Comparison of ENCODE assay signal across 9 cellular contexts in the genomic region with DNA sequence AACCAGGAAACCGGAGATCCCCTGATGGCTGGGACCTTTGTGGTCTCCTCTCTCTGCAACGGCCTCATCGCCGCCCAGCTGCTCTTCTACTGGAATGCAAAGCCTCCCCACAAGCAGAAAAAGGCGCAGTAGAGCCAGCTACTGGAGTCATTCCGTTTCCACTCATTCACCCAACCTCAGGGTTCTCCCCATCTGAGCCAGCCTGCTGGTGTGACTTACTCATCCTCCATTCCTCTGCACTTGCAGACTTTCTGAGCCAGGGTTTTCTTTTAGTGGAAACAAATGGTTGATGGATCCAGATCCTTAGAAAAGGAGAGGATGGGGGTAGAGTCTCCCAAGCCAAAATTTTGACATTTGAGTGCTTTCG. TPM values are rescaled to one million over a fixed set of nuclear protein-coding genes. Genes with fewer than 3 reads are reported as not detected.
A peak's percentile ranks its signal among the peaks of the same experiment; 100 is the strongest.
DNase-seq lines count a peak whose midpoint lies in the region; ATAC-seq and TF ChIP-seq lines count a peak whose summit lies in the region.
"Had no signal": no experiment of that assay in that cellular context is flagged by ENCODE, and none has a peak within 500 bp of the region (broad histone marks: within the 10 kb centered on the region; RNA-seq: fewer than 3 reads in every experiment).

No MANE protein-coding gene starts in this region.

- peaks cover 35% of the 10 kb centered on the region for H3K36me3 Mint-ChIP-seq in MCF 10A (ENCODE audit: insufficient read depth, unreplicated experiment)
- peaks cover 22% of the 10 kb centered on the region for H3K36me3 Mint-ChIP-seq in activated CD8-positive, alpha-beta memory T cell treated with anti-CD3 and anti-CD28 coated beads, Interleukin-2, amount 10 ng/mL, durations not matched to agents 7 days and 5 days

- POLR2A ChIA-PET in MCF 10A (lab: Yijun Ruan, JAX), result interaction anchor here (0.5 to 14.9 kb wide), 10 partner anchors 8 to 695 kb away, joined by 3 to 303 read pairs (median 4); a partner anchor contains a TSS

- TF ChIP-seq CTCF in MCF 10A (IDR thresholded peaks at IDR 0.05; ENCODE audit: unreplicated experiment), result no peak
- TF ChIP-seq CTCF in breast epithelium (IDR thresholded peaks at IDR 0.05), result no peak

- H3K4me3 ChIP-seq in breast epithelium (no peak overlapping the region), SK-N-MC (no peak overlapping the region), stomach smooth muscle (ENCODE audit: low read length in 2 of 2) (peak overlapping the region in 1 of 2 donors; percentile 8)

- no peaks in the 10 kb centered on the region for H3K9me3 Mint-ChIP-seq in MCF 10A (ENCODE audit: unreplicated experiment)
- H3K9me3 Mint-ChIP-seq in activated CD8-positive, alpha-beta memory T cell treated with anti-CD3 and anti-CD28 coated beads, Interleukin-2, amount 10 ng/mL, durations not matched to agents 7 days and 5 days (ENCODE audit: low read depth), result no peaks in the 10 kb centered on the region

- no peak for ATAC-seq in activated CD8-positive, alpha-beta memory T cell treated with anti-CD3 and anti-CD28 coated beads, Interleukin-2, amount 10 ng/mL, durations not matched to agents 7 days and 5 days
- ATAC-seq in HG02852 (IDR thresholded peaks at IDR 0.05; ENCODE audit: unreplicated experiment) (no peak), HG03457 (IDR thresholded peaks at IDR 0.05; ENCODE audit: unreplicated experiment) (no peak)

- intact Hi-C loops in MCF 10A (cut with micrococcal nuclease) (loop anchor here (1.0 kb wide), 2 partner anchors 15 to 101 kb away; a partner anchor contains a TSS), breast epithelium (cut with DNase I; ENCODE audit: low total_unique reads) (no loop called here)

- H3K4me3 Mint-ChIP-seq in MCF 10A (ENCODE audit: unreplicated experiment), result peak overlapping the region; percentile 76
- no peak overlapping the region for H3K4me3 Mint-ChIP-seq in activated CD8-positive, alpha-beta memory T cell treated with anti-CD3 and anti-CD28 coated beads, Interleukin-2, amount 10 ng/mL, durations not matched to agents 7 days and 5 days

- TF ChIP-seq POLR2A in breast epithelium (IDR thresholded peaks at IDR 0.05), result no peak

- peaks cover 3% of the 10 kb centered on the region for H3K36me3 ChIP-seq in breast epithelium
- peaks cover 27% of the 10 kb centered on the region for H3K36me3 ChIP-seq in SK-N-MC (ENCODE audit: insufficient read depth, low read length)
- peaks cover 13 to 21% of the 10 kb centered on the region in 2 donors for H3K36me3 ChIP-seq in stomach smooth muscle (ENCODE audit: control insufficient read depth in 2 of 2, insufficient read depth in 2 of 2, low read length in 2 of 2)

- BruUV-seq in MCF 10A (replicated peaks; lab: Mats Ljungman, UMichigan), result no TSS peak

- H3K27ac Mint-ChIP-seq in MCF 10A (ENCODE audit: low read depth, unreplicated experiment), result peak overlapping the region; percentile 86
- no peak overlapping the region for H3K27ac Mint-ChIP-seq in activated CD8-positive, alpha-beta memory T cell treated with anti-CD3 and anti-CD28 coated beads, Interleukin-2, amount 10 ng/mL, durations not matched to agents 7 days and 5 days

- DNase-seq in MCF 10A (ENCODE audit: unreplicated experiment), result peak; percentile 58
- no peak for DNase-seq in breast epithelium (ENCODE audit: low spot score in 2 of 2)
- no peak for DNase-seq in SK-N-MC (ENCODE audit: low read depth, low spot score)
- DNase-seq in fibroblast of peridontal ligament (ENCODE audit: extremely low read depth), result peak; percentile 97
- no peak for DNase-seq in activated CD8-positive, alpha-beta memory T cell treated with anti-CD3 and anti-CD28 coated beads, Interleukin-2, amount 10 ng/mL, durations not matched to agents 7 days and 5 days
- DNase-seq: activated CD4-positive, CD25-positive, alpha-beta regulatory T cell had no signal

- peaks cover 11 to 19% of the 10 kb centered on the region in 2 donors for H3K4me1 ChIP-seq in breast epithelium
- peaks cover 58% of the 10 kb centered on the region for H3K4me1 ChIP-seq in stomach smooth muscle (ENCODE audit: control insufficient read depth, insufficient read depth, low read length)

- peaks cover 42% of the 10 kb centered on the region for H3K4me1 Mint-ChIP-seq in MCF 10A (ENCODE audit: insufficient read depth, unreplicated experiment)
- peaks cover 26% of the 10 kb centered on the region for H3K4me1 Mint-ChIP-seq in activated CD8-positive, alpha-beta memory T cell treated with anti-CD3 and anti-CD28 coated beads, Interleukin-2, amount 10 ng/mL, durations not matched to agents 7 days and 5 days

- H3K9ac ChIP-seq in SK-N-MC (ENCODE audit: insufficient read length), result no peak overlapping the region
- peak overlapping the region; percentile 51 to 91 for H3K9ac ChIP-seq in stomach smooth muscle (ENCODE audit: low read length in 2 of 2)

- H3K27ac ChIP-seq in breast epithelium (peak overlapping the region in 1 of 2 donors; percentile 48), SK-N-MC (peak overlapping the region; percentile 50), stomach smooth muscle (ENCODE audit: low read length) (peak overlapping the region; percentile 71)

- no peaks in the 10 kb centered on the region for H3K27me3 Mint-ChIP-seq in MCF 10A (ENCODE audit: insufficient read depth, unreplicated experiment)
- no peaks in the 10 kb centered on the region for H3K27me3 Mint-ChIP-seq in activated CD8-positive, alpha-beta memory T cell treated with anti-CD3 and anti-CD28 coated beads, Interleukin-2, amount 10 ng/mL, durations not matched to agents 7 days and 5 days

- CTCF ChIA-PET in MCF 10A (lab: Yijun Ruan, JAX), result interaction anchor here (0.6 to 7.7 kb wide), 16 partner anchors 9 to 540 kb away, joined by 3 to 89 read pairs (median 4); a partner anchor contains a TSS
- CTCF ChIA-PET in activated CD8-positive, alpha-beta memory T cell treated with anti-CD3 and anti-CD28 coated beads, Interleukin-2, amount 10 ng/mL, durations not matched to agents 7 days and 5 days (lab: Charles Lee), result interaction anchor here (1.7 to 9.7 kb wide), 2 partner anchors 27 to 100 kb away, joined by 6 to 81 read pairs; a partner anchor contains a TSS

- H3K9me3 ChIP-seq in breast epithelium (no peaks in the 10 kb centered on the region), SK-N-MC (ENCODE audit: low read depth, low read length) (no peaks in the 10 kb centered on the region), stomach smooth muscle (ENCODE audit: control insufficient read depth in 2 of 2, low read length in 2 of 2) (no peaks in the 10 kb centered on the region)

- H3K27me3 ChIP-seq in breast epithelium, result no peaks in the 10 kb centered on the region
- H3K27me3 ChIP-seq in stomach smooth muscle (ENCODE audit: control insufficient read depth in 1 of 2, insufficient read depth in 2 of 2, low read length in 2 of 2), result no peaks in the 10 kb centered on the region

RNA-seq across cellular contexts. Expression of a gene that starts 2.5 kb away (rescaled TPM):
- 32.6 and 34.4 TPM in 2 replicates for total RNA-seq in MCF 10A (2022)
- 1 to 10 TPM; 1.3 to 4.1 (median 1.6) TPM for total RNA-seq in breast epithelium
- under 1 TPM; 0.21 to 0.35 TPM for total RNA-seq in activated CD8-positive, alpha-beta memory T cell treated with anti-CD3 and anti-CD28 coated beads, Interleukin-2, amount 10 ng/mL, durations not matched to agents 7 days and 5 days

RNA-seq across cellular contexts. Expression of a gene that starts 3.8 kb away (rescaled TPM):
- total RNA-seq in MCF 10A (2022), result 52.0 and 56.5 TPM in 2 replicates
- total RNA-seq in breast epithelium, result 100 to 1,000 TPM in 1 of 3 donors, 10 to 100 TPM in 2; 66.6 to 140 (median 74.4) TPM
- 10 to 100 TPM; 57.6 to 76.9 TPM for total RNA-seq in activated CD8-positive, alpha-beta memory T cell treated with anti-CD3 and anti-CD28 coated beads, Interleukin-2, amount 10 ng/mL, durations not matched to agents 7 days and 5 days

RNA-seq across cellular contexts. Expression of a gene that starts 8.0 kb away (rescaled TPM):
- total RNA-seq in MCF 10A (2022) (6.9 and 10.6 TPM in 2 replicates), breast epithelium (100 to 1,000 TPM in 1 of 3 donors, 10 to 100 TPM in 2; 49.8 to 220 (median 70.5) TPM)
- total RNA-seq in activated CD8-positive, alpha-beta memory T cell treated with anti-CD3 and anti-CD28 coated beads, Interleukin-2, amount 10 ng/mL, durations not matched to agents 7 days and 5 days, result 10 to 100 TPM in 1 of 2 experiments, 1 to 10 TPM in 1; 10.0 to 26.7 TPM

RNA-seq across cellular contexts. Expression of a gene that starts 25.7 kb away (rescaled TPM):
- total RNA-seq in MCF 10A (2022) (66.9 and 67.3 TPM in 2 replicates), breast epithelium (10 to 100 TPM; 59.5 to 65.2 (median 62.3) TPM)
- total RNA-seq in activated CD8-positive, alpha-beta memory T cell treated with anti-CD3 and anti-CD28 coated beads, Interleukin-2, amount 10 ng/mL, durations not matched to agents 7 days and 5 days, result 10 to 100 TPM; 55.7 to 70.9 TPM

RNA-seq across cellular contexts. Expression of a gene that starts 27.3 kb away (rescaled TPM):
- total RNA-seq in MCF 10A (2022) (60.7 and 65.1 TPM in 2 replicates), breast epithelium (10 to 100 TPM; 22.8 to 33.9 (median 25.6) TPM)
- total RNA-seq in activated CD8-positive, alpha-beta memory T cell treated with anti-CD3 and anti-CD28 coated beads, Interleukin-2, amount 10 ng/mL, durations not matched to agents 7 days and 5 days, result 10 to 100 TPM; 30.7 to 40.5 TPM

Comparison
In these comparisons a context has a peak if more than half of its experiments do, and no peak if none do; other contexts are left out.
1. DNase-seq: peak in MCF 10A (single experiment) and fibroblast of peridontal ligament (single experiment); none in breast epithelium (0 of 2), SK-N-MC (single experiment) and activated CD8-positive, alpha-beta memory T cell treated with anti-CD3 and anti-CD28 coated beads, Interleukin-2, amount 10 ng/mL, durations not matched to agents 7 days and 5 days (single experiment).